Comparison of ENCODE assay signal across 10 cellular contexts in genomic region chr6:88220493-88220892, GRCh38. TPM values are rescaled to one million over a fixed set of nuclear protein-coding genes. Genes with fewer than 3 reads are reported as not detected.
A peak's percentile ranks its signal among the peaks of the same experiment; 100 is the strongest.
DNase-seq lines count a peak whose midpoint lies in the region; ATAC-seq, FAIRE-seq and TF ChIP-seq lines count a peak whose summit lies in the region.
"Had no signal": no experiment of that assay in that cellular context is flagged by ENCODE, and none has a peak within 500 bp of the region (broad histone marks: within the 10 kb centered on the region; RNA-seq: fewer than 3 reads in every experiment).

No MANE protein-coding gene starts in this region.

- H3K4me1 Mint-ChIP-seq in activated CD4-positive, alpha-beta T cell treated with anti-CD3 and anti-CD28 coated beads for 36 hours: no peaks in the 10 kb centered on the region
- no peaks in the 10 kb centered on the region for H3K4me1 Mint-ChIP-seq in activated CD4-positive, alpha-beta T cell treated with anti-CD3 and anti-CD28 coated beads, Interleukin-2, amount 10 ng/mL, durations not matched to agents 7 days and 5 days
- no peaks in the 10 kb centered on the region for H3K4me1 Mint-ChIP-seq in neural progenitor cell
- H3K4me1 Mint-ChIP-seq in T-helper 2 cell treated with Interferon-gamma antibody and Interleukin-4, amounts not matched to agents 5 μg/mL and 100 μg/mL, for 36 hours (ENCODE audit: low read depth): no peaks in the 10 kb centered on the region

- H3K27me3 ChIP-seq in neural progenitor cell: no peaks in the 10 kb centered on the region

- H3K27ac ChIP-seq in neural progenitor cell: no peak overlapping the region

- peaks cover 3% of the 10 kb centered on the region for H4K20me1 ChIP-seq in neural progenitor cell (ENCODE audit: low read depth)

- POLR2A ChIA-PET in activated CD4-positive, alpha-beta T cell treated with anti-CD3 and anti-CD28 coated beads for 36 hours (lab: Charles Lee): no interaction called here
- POLR2A ChIA-PET in activated CD4-positive, alpha-beta T cell treated with anti-CD3 and anti-CD28 coated beads, Interleukin-2, amount 10 ng/mL, durations not matched to agents 7 days and 5 days (lab: Charles Lee): no interaction called here

- TF ChIP-seq POLR2A in H54 (IDR thresholded peaks at IDR 0.05; ENCODE audit: low read depth, low read length): no peak

- no peaks in the 10 kb centered on the region for H3K9me3 Mint-ChIP-seq in activated CD4-positive, alpha-beta T cell treated with anti-CD3 and anti-CD28 coated beads for 36 hours (ENCODE audit: low read depth)
- no peaks in the 10 kb centered on the region for H3K9me3 Mint-ChIP-seq in activated CD4-positive, alpha-beta T cell treated with anti-CD3 and anti-CD28 coated beads, Interleukin-2, amount 10 ng/mL, durations not matched to agents 7 days and 5 days
- H3K9me3 Mint-ChIP-seq in neural progenitor cell: no peaks in the 10 kb centered on the region
- no peaks in the 10 kb centered on the region for H3K9me3 Mint-ChIP-seq in T-helper 2 cell treated with Interferon-gamma antibody and Interleukin-4, amounts not matched to agents 5 μg/mL and 100 μg/mL, for 36 hours

- H3K36me3 ChIP-seq in neural progenitor cell: no peaks in the 10 kb centered on the region

- no peak overlapping the region for H3K27ac Mint-ChIP-seq in activated CD4-positive, alpha-beta T cell treated with anti-CD3 and anti-CD28 coated beads for 36 hours
- H3K27ac Mint-ChIP-seq in activated CD4-positive, alpha-beta T cell treated with anti-CD3 and anti-CD28 coated beads, Interleukin-2, amount 10 ng/mL, durations not matched to agents 7 days and 5 days: no peak overlapping the region
- no peak overlapping the region for H3K27ac Mint-ChIP-seq in neural progenitor cell
- no peak overlapping the region for H3K27ac Mint-ChIP-seq in T-helper 2 cell treated with Interferon-gamma antibody and Interleukin-4, amounts not matched to agents 5 μg/mL and 100 μg/mL, for 36 hours

- in situ Hi-C loops in T47D (cut with HindIII; ENCODE audit: low pct_unique_long_range_greater_than_20kb, low sequenced_read_pairs): no loop called here

- no peaks in the 10 kb centered on the region for H3K4me1 ChIP-seq in neural progenitor cell

- no peak for ATAC-seq in activated CD4-positive, alpha-beta T cell treated with anti-CD3 and anti-CD28 coated beads for 36 hours
- ATAC-seq: activated CD4-positive, CD25-positive, alpha-beta regulatory T cell treated with anti-CD3 and anti-CD28 coated beads, Interleukin-2, amount 50 U/mL, for 24 hours had no signal

- no peaks in the 10 kb centered on the region for H3K79me2 ChIP-seq in neural progenitor cell (ENCODE audit: low read depth)

- CTCF ChIA-PET in activated CD4-positive, alpha-beta T cell treated with anti-CD3 and anti-CD28 coated beads for 36 hours (lab: Charles Lee): interaction anchor here (0.7 kb wide), 1 partner anchor 11 kb away, joined by 4 read pairs; no protein-coding TSS in a partner anchor
- CTCF ChIA-PET in activated CD4-positive, alpha-beta T cell treated with anti-CD3 and anti-CD28 coated beads, Interleukin-2, amount 10 ng/mL, durations not matched to agents 7 days and 5 days (lab: Charles Lee): no interaction called here

- no peaks in the 10 kb centered on the region for H3K9me3 ChIP-seq in neural progenitor cell (ENCODE audit: low read depth)

- no peaks in the 10 kb centered on the region for H3F3A ChIP-seq in neural progenitor cell (ENCODE audit: low read depth)

- H2AFZ ChIP-seq in neural progenitor cell (replicated peaks): no peak overlapping the region

- H3K27me3 Mint-ChIP-seq in activated CD4-positive, alpha-beta T cell treated with anti-CD3 and anti-CD28 coated beads for 36 hours: peaks cover 5% of the 10 kb centered on the region
- no peaks in the 10 kb centered on the region for H3K27me3 Mint-ChIP-seq in activated CD4-positive, alpha-beta T cell treated with anti-CD3 and anti-CD28 coated beads, Interleukin-2, amount 10 ng/mL, durations not matched to agents 7 days and 5 days
- peaks cover 10% of the 10 kb centered on the region for H3K27me3 Mint-ChIP-seq in neural progenitor cell (ENCODE audit: insufficient read depth, low read depth)
- H3K27me3 Mint-ChIP-seq in T-helper 2 cell treated with Interferon-gamma antibody and Interleukin-4, amounts not matched to agents 5 μg/mL and 100 μg/mL, for 36 hours (ENCODE audit: low read depth): no peaks in the 10 kb centered on the region

- H3K9ac ChIP-seq in neural progenitor cell: no peak overlapping the region

- FAIRE-seq in H54 (lab: Jason Lieb, UNC): no peak

- no peaks in the 10 kb centered on the region for H3K36me3 Mint-ChIP-seq in activated CD4-positive, alpha-beta T cell treated with anti-CD3 and anti-CD28 coated beads for 36 hours (ENCODE audit: low read depth)
- H3K36me3 Mint-ChIP-seq in activated CD4-positive, alpha-beta T cell treated with anti-CD3 and anti-CD28 coated beads, Interleukin-2, amount 10 ng/mL, durations not matched to agents 7 days and 5 days (ENCODE audit: low read depth): no peaks in the 10 kb centered on the region
- H3K36me3 Mint-ChIP-seq in neural progenitor cell: no peaks in the 10 kb centered on the region
- H3K36me3 Mint-ChIP-seq in T-helper 2 cell treated with Interferon-gamma antibody and Interleukin-4, amounts not matched to agents 5 μg/mL and 100 μg/mL, for 36 hours (ENCODE audit: low read depth): no peaks in the 10 kb centered on the region

- intact Hi-C loops in activated CD4-positive, alpha-beta T cell treated with anti-CD3 and anti-CD28 coated beads for 36 hours (cut with DNase I, micrococcal nuclease): no loop called here

- H3K4me3 ChIP-seq in neural progenitor cell: no peak overlapping the region

- no peak overlapping the region for H3K4me2 ChIP-seq in neural progenitor cell

- peak; percentile 11 for DNase-seq in activated CD4-positive, alpha-beta T cell treated with anti-CD3 and anti-CD28 coated beads for 36 hours
- no peak for DNase-seq in activated CD4-positive, alpha-beta T cell treated with anti-CD3 and anti-CD28 coated beads, Interleukin-2, amount 10 ng/mL, durations not matched to agents 7 days and 5 days
- DNase-seq in NCI-H748 (lab: John Stamatoyannopoulos, UW; ENCODE audit: unreplicated experiment) (peak; percentile 75), T47D (ENCODE audit: low read depth in 1 of 2, low spot score in 1 of 2) (peak; percentile 9 to 55), neural progenitor cell (ENCODE audit: low spot score) (peak; percentile 49), GF-D8 (lab: John Stamatoyannopoulos, UW) (no peak), H54 (ENCODE audit: insufficient read length, low spot score) (no peak)
- DNase-seq in T-helper 2 cell treated with Interferon-gamma antibody and Interleukin-4, amounts not matched to agents 5 μg/mL and 100 μg/mL, for 36 hours (ENCODE audit: low spot score): no peak
- DNase-seq: activated gamma-delta T cell treated with Interleukin-2 at 50 U/mL for 16 hours had no signal

- no peak for TF ChIP-seq CTCF in neural progenitor cell (IDR thresholded peaks at IDR 0.05)

- H3K4me3 Mint-ChIP-seq in activated CD4-positive, alpha-beta T cell treated with anti-CD3 and anti-CD28 coated beads for 36 hours: no peak overlapping the region
- no peak overlapping the region for H3K4me3 Mint-ChIP-seq in activated CD4-positive, alpha-beta T cell treated with anti-CD3 and anti-CD28 coated beads, Interleukin-2, amount 10 ng/mL, durations not matched to agents 7 days and 5 days
- no peak overlapping the region for H3K4me3 Mint-ChIP-seq in neural progenitor cell
- H3K4me3 Mint-ChIP-seq in T-helper 2 cell treated with Interferon-gamma antibody and Interleukin-4, amounts not matched to agents 5 μg/mL and 100 μg/mL, for 36 hours: no peak overlapping the region

RNA-seq across cellular contexts. Expression of gene CNR1, which starts 54.3 kb away (rescaled TPM):
- total RNA-seq in activated CD4-positive, alpha-beta T cell treated with anti-CD3 and anti-CD28 coated beads for 36 hours: not detected
- not detected for total RNA-seq in activated CD4-positive, alpha-beta T cell treated with anti-CD3 and anti-CD28 coated beads, Interleukin-2, amount 10 ng/mL, durations not matched to agents 7 days and 5 days
- total RNA-seq in neural progenitor cell (ENCODE audit: low replicate concordance): 0.26 and 0.34 TPM in 2 replicates

Comparison
In these comparisons a context has a peak if more than half of its experiments do, and no peak if none do; other contexts are left out.
1. DNase-seq: peak in activated CD4-positive, alpha-beta T cell treated with anti-CD3 and anti-CD28 coated beads for 36 hours (single experiment), NCI-H748 (single experiment), T47D (2 of 2) and neural progenitor cell (single experiment); none in activated CD4-positive, alpha-beta T cell treated with anti-CD3 and anti-CD28 coated beads, Interleukin-2, amount 10 ng/mL, durations not matched to agents 7 days and 5 days (single experiment), GF-D8 (single experiment), H54 (single experiment) and T-helper 2 cell treated with Interferon-gamma antibody and Interleukin-4, amounts not matched to agents 5 μg/mL and 100 μg/mL, for 36 hours (single experiment).